ENCODE assay signal across 8 cellular contexts in genomic region chr10:107814865-107815487, GRCh38.
DNase-seq lines count a peak whose midpoint lies in the region; ATAC-seq and TF ChIP-seq lines count a peak whose summit lies in the region.

No MANE protein-coding gene starts in this region.

- CTCF ChIA-PET in BJ (lab: Yijun Ruan, JAX) = interaction anchor here (0.5 to 1.9 kb wide), 4 partner anchors 406 to 1109 kb away, joined by 3 to 7 read pairs (median 4); no protein-coding TSS in a partner anchor

- TF ChIP-seq POLR2A in spleen (IDR thresholded peaks at IDR 0.05) = no peak

- H3K4me1 Mint-ChIP-seq in mesothelial cell of epicardium = peaks cover 5% of the 10 kb centered on the region

- H3K27ac Mint-ChIP-seq in mesothelial cell of epicardium = no peak overlapping the region

- no peaks in the 10 kb centered on the region for H3K27me3 ChIP-seq in BJ (ENCODE audit: control insufficient read depth, insufficient read depth, low read length)
- H3K27me3 ChIP-seq in right atrium auricular region = no peaks in the 10 kb centered on the region
- H3K27me3 ChIP-seq in spleen (replicated peaks in 1 of 7) = no peaks in the 10 kb centered on the region

- H3K4me1 ChIP-seq in right atrium auricular region = no peaks in the 10 kb centered on the region
- H3K4me1 ChIP-seq in spleen = no peaks in the 10 kb centered on the region

- H3K4me3 Mint-ChIP-seq in mesothelial cell of epicardium = no peak overlapping the region

- H3K9me3 Mint-ChIP-seq in mesothelial cell of epicardium = no peaks in the 10 kb centered on the region

- H3K36me3 ChIP-seq in BJ (ENCODE audit: control insufficient read depth, insufficient read depth, low read length) = no peaks in the 10 kb centered on the region
- H3K36me3 ChIP-seq in right atrium auricular region = no peaks in the 10 kb centered on the region
- no peaks in the 10 kb centered on the region for H3K36me3 ChIP-seq in spleen

- H3K36me3 Mint-ChIP-seq in mesothelial cell of epicardium = no peaks in the 10 kb centered on the region

- peak; percentile 64 for ATAC-seq in GM18861 (IDR thresholded peaks at IDR 0.05; ENCODE audit: unreplicated experiment)

- intact Hi-C loops in spleen (cut with DNase I; ENCODE audit: low total_unique reads) = loop anchor here (10.0 kb wide), 1 partner anchor 1110 kb away; no protein-coding TSS in a partner anchor

- H3K9me3 ChIP-seq in right atrium auricular region (no peaks in the 10 kb centered on the region), spleen (no peaks in the 10 kb centered on the region)

- 37 to 55% (median 53%) methylated on average over 6 of the region's 6 CpGs for WGBS in spleen, 5 donors

- peaks cover 5% of the 10 kb centered on the region for H3K27me3 Mint-ChIP-seq in mesothelial cell of epicardium (ENCODE audit: low read depth)

- DNase-seq in BJ (ENCODE audit: low read depth) = no peak
- DNase-seq in M059J (ENCODE audit: low read depth) = peak; percentile 41
- peak; percentile 15 for DNase-seq in UCSD-AML1 (lab: John Stamatoyannopoulos, UW; ENCODE audit: unreplicated experiment)
- DNase-seq in right atrium auricular region (ENCODE audit: low spot score) = no peak
- no peak for DNase-seq in spleen
- no peak for DNase-seq in activated naive CD4-positive, alpha-beta T cell treated with anti-CD3 and anti-CD28 coated beads, Interleukin-2, amount 50 U/mL, for 16 hours
- DNase-seq in mesothelial cell of epicardium (ENCODE audit: low spot score in 2 of 2, unreplicated experiment in 2 of 2) = no peak

- POLR2A ChIA-PET in BJ (lab: Charles Lee) = no interaction called here

- no peak overlapping the region for H3K4me3 ChIP-seq in BJ (ENCODE audit: low read depth, low read length)
- H3K4me3 ChIP-seq in right atrium auricular region = no peak overlapping the region
- H3K4me3 ChIP-seq in spleen = no peak overlapping the region

- H3K27ac ChIP-seq in right atrium auricular region (no peak overlapping the region), spleen (no peak overlapping the region)

- peak; percentile 73 for TF ChIP-seq CTCF in BJ (IDR thresholded peaks at IDR 0.05; ENCODE audit: insufficient read depth, low read depth, low read length)
- peak; percentile 42 to 75 for TF ChIP-seq CTCF in right atrium auricular region (IDR thresholded peaks at IDR 0.05)
- TF ChIP-seq CTCF in spleen (IDR thresholded peaks at IDR 0.05 in 8 of 11, conservative IDR thresholded peaks at IDR 0.05 in 3 of 11) = peak in 9 of 11 experiments; percentile 22 to 70 (median 56)
- no peak for TF ChIP-seq CTCF in mesothelial cell of epicardium (IDR thresholded peaks at IDR 0.05; ENCODE audit: unreplicated experiment)

Comparison
In these comparisons a context has a peak if more than half of its experiments do, and no peak if none do; other contexts are left out.
1. DNase-seq: peak in M059J (single experiment) and UCSD-AML1 (single experiment); none in BJ (single experiment), right atrium auricular region (single experiment), spleen (single experiment), activated naive CD4-positive, alpha-beta T cell treated with anti-CD3 and anti-CD28 coated beads, Interleukin-2, amount 50 U/mL, for 16 hours (single experiment) and mesothelial cell of epicardium (0 of 2).